Comparison of ENCODE assay signal across 11 cellular contexts in the genomic region with DNA sequence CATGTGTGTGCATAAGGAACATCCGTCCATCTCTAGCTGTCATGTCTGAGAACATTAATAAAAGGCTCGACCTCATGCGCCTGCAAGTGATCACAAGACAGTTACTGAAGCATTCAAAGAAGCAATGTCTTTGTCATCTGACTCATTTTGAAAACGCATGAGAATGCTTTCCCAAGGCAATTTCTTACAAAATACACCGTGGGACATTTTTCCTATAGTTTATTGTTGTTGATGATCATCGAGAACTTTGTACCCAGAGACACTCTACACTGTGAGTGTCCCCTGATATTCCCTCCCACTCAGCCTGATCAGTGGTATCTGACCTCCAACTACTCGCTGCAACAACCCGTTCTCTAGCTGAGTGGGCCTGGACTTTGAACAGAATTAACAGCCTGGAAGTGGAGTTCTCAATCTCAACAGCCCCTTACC.
A peak's percentile ranks its signal among the peaks of the same experiment; 100 is the strongest.
DNase-seq lines count a peak whose midpoint lies in the region; ATAC-seq and TF ChIP-seq lines count a peak whose summit lies in the region.
"Had no signal": no experiment of that assay in that cellular context is flagged by ENCODE, and none has a peak within 500 bp of the region (broad histone marks: within the 10 kb centered on the region; RNA-seq: fewer than 3 reads in every experiment).

No MANE protein-coding gene starts in this region.

- no peak overlapping the region for H3K4me3 Mint-ChIP-seq in activated CD4-positive, alpha-beta memory T cell treated with anti-CD3 and anti-CD28 coated beads, Interleukin-2, amount 10 ng/mL, durations not matched to agents 7 days and 5 days
- H3K4me3 Mint-ChIP-seq: activated naive CD4-positive, alpha-beta T cell treated with anti-CD3 and anti-CD28 coated beads, Interleukin-2, amount 50 U/mL, for 24 hours; T-helper 2 cell treated with Interferon-gamma antibody and Interleukin-4, amounts not matched to agents 5 μg/mL and 100 μg/mL, for 36 hours had no signal

- peak; percentile 39 for ATAC-seq in mucosa of descending colon

- peaks cover 33% of the 10 kb centered on the region for H3K36me3 Mint-ChIP-seq in activated CD4-positive, alpha-beta memory T cell treated with anti-CD3 and anti-CD28 coated beads, Interleukin-2, amount 10 ng/mL, durations not matched to agents 7 days and 5 days (ENCODE audit: low read depth)

- H3K36me3 ChIP-seq in mucosa of descending colon (ENCODE audit: low read depth) (no peaks in the 10 kb centered on the region), tibial artery (no peaks in the 10 kb centered on the region)

- intact Hi-C loops in mucosa of descending colon (cut with DNase I, micrococcal nuclease) (no loop called here), tibial artery (cut with DNase I; ENCODE audit: low total_unique reads) (no loop called here)

- H3K9me3 ChIP-seq in AG04450 (ENCODE audit: control insufficient read depth, insufficient read depth, low read length), result no peaks in the 10 kb centered on the region
- no peaks in the 10 kb centered on the region for H3K9me3 ChIP-seq in mucosa of descending colon
- no peaks in the 10 kb centered on the region for H3K9me3 ChIP-seq in tibial artery
- H3K9me3 ChIP-seq: spleen had no signal

- H3K27ac Mint-ChIP-seq in activated CD4-positive, alpha-beta memory T cell treated with anti-CD3 and anti-CD28 coated beads, Interleukin-2, amount 10 ng/mL, durations not matched to agents 7 days and 5 days, result no peak overlapping the region
- H3K27ac Mint-ChIP-seq: activated naive CD4-positive, alpha-beta T cell treated with anti-CD3 and anti-CD28 coated beads, Interleukin-2, amount 50 U/mL, for 24 hours; T-helper 2 cell treated with Interferon-gamma antibody and Interleukin-4, amounts not matched to agents 5 μg/mL and 100 μg/mL, for 36 hours had no signal

- H3K27ac ChIP-seq in AG04450 (ENCODE audit: low read depth, low read length), result peak overlapping the region; percentile 87
- peak overlapping the region in 1 of 2 donors; percentile 33 for H3K27ac ChIP-seq in tibial artery

- POLR2A ChIA-PET in AG04450 (lab: Yijun Ruan, JAX), result interaction anchor here (1.1 kb wide), 1 partner anchor 67 kb away, joined by 4 read pairs; no protein-coding TSS in a partner anchor
- POLR2A ChIA-PET in activated CD4-positive, alpha-beta memory T cell treated with anti-CD3 and anti-CD28 coated beads, Interleukin-2, amount 10 ng/mL, durations not matched to agents 7 days and 5 days (lab: Charles Lee), result no interaction called here

- H3K27me3 Mint-ChIP-seq in activated CD4-positive, alpha-beta memory T cell treated with anti-CD3 and anti-CD28 coated beads, Interleukin-2, amount 10 ng/mL, durations not matched to agents 7 days and 5 days, result no peaks in the 10 kb centered on the region
- H3K27me3 Mint-ChIP-seq: activated naive CD4-positive, alpha-beta T cell treated with anti-CD3 and anti-CD28 coated beads, Interleukin-2, amount 50 U/mL, for 24 hours had no signal

- H3K4me1 Mint-ChIP-seq in activated CD4-positive, alpha-beta memory T cell treated with anti-CD3 and anti-CD28 coated beads, Interleukin-2, amount 10 ng/mL, durations not matched to agents 7 days and 5 days, result peaks cover 34% of the 10 kb centered on the region

- H3K4me1 ChIP-seq in mucosa of descending colon (ENCODE audit: low read depth), result peaks cover 11% of the 10 kb centered on the region
- H3K4me1 ChIP-seq in tibial artery, result peaks cover 0 to 90% (median 58%) of the 10 kb centered on the region in 4 donors

- CTCF ChIA-PET in AG04450 (lab: Charles Lee), result no interaction called here
- CTCF ChIA-PET in activated CD4-positive, alpha-beta memory T cell treated with anti-CD3 and anti-CD28 coated beads, Interleukin-2, amount 10 ng/mL, durations not matched to agents 7 days and 5 days (lab: Charles Lee), result no interaction called here

- H3K9me3 Mint-ChIP-seq in activated CD4-positive, alpha-beta memory T cell treated with anti-CD3 and anti-CD28 coated beads, Interleukin-2, amount 10 ng/mL, durations not matched to agents 7 days and 5 days, result no peaks in the 10 kb centered on the region
- H3K9me3 Mint-ChIP-seq: activated naive CD4-positive, alpha-beta T cell treated with anti-CD3 and anti-CD28 coated beads, Interleukin-2, amount 50 U/mL, for 24 hours; T-helper 2 cell treated with Interferon-gamma antibody and Interleukin-4, amounts not matched to agents 5 μg/mL and 100 μg/mL, for 36 hours had no signal

- H3K4me3 ChIP-seq in AG04450 (ENCODE audit: low read depth, low read length) (no peak overlapping the region), mucosa of descending colon (no peak overlapping the region), tibial artery (no peak overlapping the region)
- H3K4me3 ChIP-seq: spleen had no signal

- no peak for DNase-seq in AG04450 (ENCODE audit: low read depth, low spot score)
- peak; percentile 32 for DNase-seq in NCI-H526 treated with DMSO at 0.1 percent for 48 hours (lab: John Stamatoyannopoulos, UW)
- peak; percentile 38 for DNase-seq in fibroblast of gingiva (ENCODE audit: low read depth)
- no peak for DNase-seq in mucosa of descending colon
- no peak for DNase-seq in activated effector memory CD4-positive, alpha-beta T cell treated with Interleukin-2 at 50 U/mL for 16 hours
- no peak for DNase-seq in tibial artery
- no peak for DNase-seq in GM19240 (ENCODE audit: insufficient read length, low spot score)
- no peak for DNase-seq in activated CD4-positive, alpha-beta memory T cell treated with anti-CD3 and anti-CD28 coated beads, Interleukin-2, amount 10 ng/mL, durations not matched to agents 7 days and 5 days
- DNase-seq: spleen had no signal

- H3K27me3 ChIP-seq in AG04450 (ENCODE audit: control insufficient read depth, insufficient read depth, low read length) (no peaks in the 10 kb centered on the region), tibial artery (no peaks in the 10 kb centered on the region)
- H3K27me3 ChIP-seq: spleen had no signal

- no peak for TF ChIP-seq CTCF in AG04450 (IDR thresholded peaks at IDR 0.05; ENCODE audit: low read depth, low read length)
- no peak for TF ChIP-seq CTCF in mucosa of descending colon (IDR thresholded peaks at IDR 0.05)
- no peak for TF ChIP-seq CTCF in tibial artery (IDR thresholded peaks at IDR 0.05)

Comparison
In these comparisons a context has a peak if more than half of its experiments do, and no peak if none do; other contexts are left out.
1. DNase-seq: peak in NCI-H526 treated with DMSO at 0.1 percent for 48 hours (single experiment) and fibroblast of gingiva (single experiment); none in AG04450 (single experiment), mucosa of descending colon (0 of 3), activated effector memory CD4-positive, alpha-beta T cell treated with Interleukin-2 at 50 U/mL for 16 hours (single experiment), tibial artery (0 of 2), GM19240 (single experiment) and activated CD4-positive, alpha-beta memory T cell treated with anti-CD3 and anti-CD28 coated beads, Interleukin-2, amount 10 ng/mL, durations not matched to agents 7 days and 5 days (single experiment).